Comparison of ENCODE assay signal across 1 cellular context in the genomic region with DNA sequence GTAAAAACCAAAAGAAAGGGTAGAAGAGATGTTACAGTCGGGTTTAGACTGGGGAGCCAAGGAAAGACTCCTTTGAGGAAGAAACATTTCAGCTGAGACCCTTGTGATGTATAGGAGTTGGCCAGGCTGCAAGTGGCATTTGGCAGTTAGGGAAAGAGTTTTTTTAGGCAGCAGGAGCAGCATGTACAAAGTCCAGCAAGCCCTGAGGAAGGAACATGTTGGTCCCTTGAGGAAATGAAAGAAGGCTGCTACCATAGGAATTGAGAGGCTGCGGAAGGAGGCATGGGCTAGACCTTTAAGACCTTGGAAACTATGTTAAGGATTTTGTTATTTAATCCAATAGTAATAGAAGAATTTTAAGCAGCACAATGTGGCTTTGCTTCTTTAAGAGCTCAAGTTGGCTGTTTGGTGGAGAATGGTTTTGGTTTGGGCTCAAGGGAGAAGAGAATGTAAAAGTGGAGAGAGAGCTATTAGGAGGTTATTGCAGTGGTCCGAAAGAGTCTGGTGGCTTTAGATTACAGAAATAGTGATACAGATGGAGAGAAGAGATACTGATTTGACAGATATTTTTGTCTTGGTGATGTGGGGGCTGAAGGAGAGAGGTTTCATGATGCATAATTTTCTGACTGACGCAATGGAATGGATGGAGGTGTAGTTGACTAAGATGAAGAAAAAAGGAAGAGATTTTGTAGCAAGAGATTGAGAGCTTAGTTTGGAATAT.
A peak's percentile ranks its signal among the peaks of the same experiment; 100 is the strongest.
TF ChIP-seq lines count a peak whose summit lies in the region.

No MANE protein-coding gene starts in this region.

TF ChIP-seq in K562, 482 proteins besides CTCF, POLR2A, EP300 and RAD21 (continued from another document and continues in another):
- TF ChIP-seq, protein P1, sequence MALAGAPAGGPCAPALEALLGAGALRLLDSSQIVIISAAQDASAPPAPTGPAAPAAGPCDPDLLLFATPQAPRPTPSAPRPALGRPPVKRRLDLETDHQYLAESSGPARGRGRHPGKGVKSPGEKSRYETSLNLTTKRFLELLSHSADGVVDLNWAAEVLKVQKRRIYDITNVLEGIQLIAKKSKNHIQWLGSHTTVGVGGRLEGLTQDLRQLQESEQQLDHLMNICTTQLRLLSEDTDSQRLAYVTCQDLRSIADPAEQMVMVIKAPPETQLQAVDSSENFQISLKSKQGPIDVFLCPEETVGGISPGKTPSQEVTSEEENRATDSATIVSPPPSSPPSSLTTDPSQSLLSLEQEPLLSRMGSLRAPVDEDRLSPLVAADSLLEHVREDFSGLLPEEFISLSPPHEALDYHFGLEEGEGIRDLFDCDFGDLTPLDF (CRISPR knock-in tag; IDR thresholded peaks at IDR 0.05): no peak
- TF ChIP-seq PRMT5 (CRISPR knock-in tag; IDR thresholded peaks at IDR 0.05) (no peak), SMARCA4 (IDR thresholded peaks at IDR 0.05) (peak; percentile 96), ZNF695 (CRISPR knock-in tag; IDR thresholded peaks at IDR 0.05) (no peak), ZNF263 (CRISPR knock-in tag; IDR thresholded peaks at IDR 0.05; ENCODE audit: borderline replicate concordance) (no peak), SMAD1 (IDR thresholded peaks at IDR 0.05; ENCODE audit: low read depth, low read length, partially characterized antibody) (no peak), ZNF224 (CRISPR knock-in tag; IDR thresholded peaks at IDR 0.05) (no peak), NFIC (IDR thresholded peaks at IDR 0.05) (peak; percentile 52), CBX8 (IDR thresholded peaks at IDR 0.05; ENCODE audit: borderline replicate concordance, extremely low read depth, low read depth, low read length, poor library complexity, severe bottlenecking) (no peak), ZNF583 (CRISPR knock-in tag; IDR thresholded peaks at IDR 0.05) (no peak), C11orf30 (IDR thresholded peaks at IDR 0.05; ENCODE audit: low read depth) (0 out of 2 replicates have a peak, but pooled peaks have one; percentile 38), ARID1B (IDR thresholded peaks at IDR 0.05) (peak; percentile 98), SMARCE1 (IDR thresholded peaks at IDR 0.05) (peak; percentile 97), EWSR1 (IDR thresholded peaks at IDR 0.05; ENCODE audit: borderline replicate concordance, low read depth, partially characterized antibody) (no peak), ERF (CRISPR knock-in tag; IDR thresholded peaks at IDR 0.05) (no peak), TGIF2 (CRISPR knock-in tag; IDR thresholded peaks at IDR 0.05) (no peak), ZNF57 (CRISPR knock-in tag; IDR thresholded peaks at IDR 0.05) (no peak), RBFOX2 (IDR thresholded peaks at IDR 0.05; ENCODE audit: low read depth, low read length) (no peak), ZNF239 (CRISPR knock-in tag; IDR thresholded peaks at IDR 0.05) (no peak), MED1 (CRISPR knock-in tag; IDR thresholded peaks at IDR 0.05; ENCODE audit: borderline replicate concordance) (no peak), SLC30A9 (CRISPR knock-in tag; IDR thresholded peaks at IDR 0.05) (no peak), ZNF41 (CRISPR knock-in tag; conservative IDR thresholded peaks at IDR 0.05) (no peak), ZNF217 (CRISPR knock-in tag; IDR thresholded peaks at IDR 0.05) (no peak), NCOA6 (IDR thresholded peaks at IDR 0.05) (no peak), ZNF134 (CRISPR knock-in tag; conservative IDR thresholded peaks at IDR 0.05) (no peak), FOXJ2 (tag; IDR thresholded peaks at IDR 0.05) (peak; percentile 76), PPARD (CRISPR knock-in tag; IDR thresholded peaks at IDR 0.05) (no peak), RB1 (IDR thresholded peaks at IDR 0.05; ENCODE audit: low read depth) (no peak), ZNF77 (CRISPR knock-in tag; IDR thresholded peaks at IDR 0.05) (no peak), BRF1 (IDR thresholded peaks at IDR 0.05; ENCODE audit: borderline replicate concordance, extremely low read depth, insufficient read length) (no peak)
- TF ChIP-seq, protein P2, sequence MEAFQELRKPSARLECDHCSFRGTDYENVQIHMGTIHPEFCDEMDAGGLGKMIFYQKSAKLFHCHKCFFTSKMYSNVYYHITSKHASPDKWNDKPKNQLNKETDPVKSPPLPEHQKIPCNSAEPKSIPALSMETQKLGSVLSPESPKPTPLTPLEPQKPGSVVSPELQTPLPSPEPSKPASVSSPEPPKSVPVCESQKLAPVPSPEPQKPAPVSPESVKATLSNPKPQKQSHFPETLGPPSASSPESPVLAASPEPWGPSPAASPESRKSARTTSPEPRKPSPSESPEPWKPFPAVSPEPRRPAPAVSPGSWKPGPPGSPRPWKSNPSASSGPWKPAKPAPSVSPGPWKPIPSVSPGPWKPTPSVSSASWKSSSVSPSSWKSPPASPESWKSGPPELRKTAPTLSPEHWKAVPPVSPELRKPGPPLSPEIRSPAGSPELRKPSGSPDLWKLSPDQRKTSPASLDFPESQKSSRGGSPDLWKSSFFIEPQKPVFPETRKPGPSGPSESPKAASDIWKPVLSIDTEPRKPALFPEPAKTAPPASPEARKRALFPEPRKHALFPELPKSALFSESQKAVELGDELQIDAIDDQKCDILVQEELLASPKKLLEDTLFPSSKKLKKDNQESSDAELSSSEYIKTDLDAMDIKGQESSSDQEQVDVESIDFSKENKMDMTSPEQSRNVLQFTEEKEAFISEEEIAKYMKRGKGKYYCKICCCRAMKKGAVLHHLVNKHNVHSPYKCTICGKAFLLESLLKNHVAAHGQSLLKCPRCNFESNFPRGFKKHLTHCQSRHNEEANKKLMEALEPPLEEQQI (IDR thresholded peaks at IDR 0.05): peak; percentile 58; the same call in 1 of the 2 replicates
- TF ChIP-seq, protein P3, sequence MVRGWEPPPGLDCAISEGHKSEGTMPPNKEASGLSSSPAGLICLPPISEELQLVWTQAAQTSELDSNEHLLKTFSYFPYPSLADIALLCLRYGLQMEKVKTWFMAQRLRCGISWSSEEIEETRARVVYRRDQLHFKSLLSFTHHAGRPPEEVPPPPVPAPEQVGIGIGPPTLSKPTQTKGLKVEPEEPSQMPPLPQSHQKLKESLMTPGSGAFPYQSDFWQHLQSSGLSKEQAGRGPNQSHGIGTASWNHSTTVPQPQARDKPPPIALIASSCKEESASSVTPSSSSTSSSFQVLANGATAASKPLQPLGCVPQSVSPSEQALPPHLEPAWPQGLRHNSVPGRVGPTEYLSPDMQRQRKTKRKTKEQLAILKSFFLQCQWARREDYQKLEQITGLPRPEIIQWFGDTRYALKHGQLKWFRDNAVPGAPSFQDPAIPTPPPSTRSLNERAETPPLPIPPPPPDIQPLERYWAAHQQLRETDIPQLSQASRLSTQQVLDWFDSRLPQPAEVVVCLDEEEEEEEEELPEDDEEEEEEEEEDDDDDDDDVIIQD (CRISPR knock-in tag; IDR thresholded peaks at IDR 0.05): no peak
- TF ChIP-seq, protein P4, sequence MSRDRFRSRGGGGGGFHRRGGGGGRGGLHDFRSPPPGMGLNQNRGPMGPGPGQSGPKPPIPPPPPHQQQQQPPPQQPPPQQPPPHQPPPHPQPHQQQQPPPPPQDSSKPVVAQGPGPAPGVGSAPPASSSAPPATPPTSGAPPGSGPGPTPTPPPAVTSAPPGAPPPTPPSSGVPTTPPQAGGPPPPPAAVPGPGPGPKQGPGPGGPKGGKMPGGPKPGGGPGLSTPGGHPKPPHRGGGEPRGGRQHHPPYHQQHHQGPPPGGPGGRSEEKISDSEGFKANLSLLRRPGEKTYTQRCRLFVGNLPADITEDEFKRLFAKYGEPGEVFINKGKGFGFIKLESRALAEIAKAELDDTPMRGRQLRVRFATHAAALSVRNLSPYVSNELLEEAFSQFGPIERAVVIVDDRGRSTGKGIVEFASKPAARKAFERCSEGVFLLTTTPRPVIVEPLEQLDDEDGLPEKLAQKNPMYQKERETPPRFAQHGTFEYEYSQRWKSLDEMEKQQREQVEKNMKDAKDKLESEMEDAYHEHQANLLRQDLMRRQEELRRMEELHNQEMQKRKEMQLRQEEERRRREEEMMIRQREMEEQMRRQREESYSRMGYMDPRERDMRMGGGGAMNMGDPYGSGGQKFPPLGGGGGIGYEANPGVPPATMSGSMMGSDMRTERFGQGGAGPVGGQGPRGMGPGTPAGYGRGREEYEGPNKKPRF (IDR thresholded peaks at IDR 0.05; ENCODE audit: low read depth, low read length): no peak
- TF ChIP-seq, protein P5, sequence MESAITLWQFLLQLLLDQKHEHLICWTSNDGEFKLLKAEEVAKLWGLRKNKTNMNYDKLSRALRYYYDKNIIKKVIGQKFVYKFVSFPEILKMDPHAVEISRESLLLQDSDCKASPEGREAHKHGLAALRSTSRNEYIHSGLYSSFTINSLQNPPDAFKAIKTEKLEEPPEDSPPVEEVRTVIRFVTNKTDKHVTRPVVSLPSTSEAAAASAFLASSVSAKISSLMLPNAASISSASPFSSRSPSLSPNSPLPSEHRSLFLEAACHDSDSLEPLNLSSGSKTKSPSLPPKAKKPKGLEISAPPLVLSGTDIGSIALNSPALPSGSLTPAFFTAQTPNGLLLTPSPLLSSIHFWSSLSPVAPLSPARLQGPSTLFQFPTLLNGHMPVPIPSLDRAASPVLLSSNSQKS (CRISPR knock-in tag; IDR thresholded peaks at IDR 0.05): no peak
- TF ChIP-seq, protein P6, sequence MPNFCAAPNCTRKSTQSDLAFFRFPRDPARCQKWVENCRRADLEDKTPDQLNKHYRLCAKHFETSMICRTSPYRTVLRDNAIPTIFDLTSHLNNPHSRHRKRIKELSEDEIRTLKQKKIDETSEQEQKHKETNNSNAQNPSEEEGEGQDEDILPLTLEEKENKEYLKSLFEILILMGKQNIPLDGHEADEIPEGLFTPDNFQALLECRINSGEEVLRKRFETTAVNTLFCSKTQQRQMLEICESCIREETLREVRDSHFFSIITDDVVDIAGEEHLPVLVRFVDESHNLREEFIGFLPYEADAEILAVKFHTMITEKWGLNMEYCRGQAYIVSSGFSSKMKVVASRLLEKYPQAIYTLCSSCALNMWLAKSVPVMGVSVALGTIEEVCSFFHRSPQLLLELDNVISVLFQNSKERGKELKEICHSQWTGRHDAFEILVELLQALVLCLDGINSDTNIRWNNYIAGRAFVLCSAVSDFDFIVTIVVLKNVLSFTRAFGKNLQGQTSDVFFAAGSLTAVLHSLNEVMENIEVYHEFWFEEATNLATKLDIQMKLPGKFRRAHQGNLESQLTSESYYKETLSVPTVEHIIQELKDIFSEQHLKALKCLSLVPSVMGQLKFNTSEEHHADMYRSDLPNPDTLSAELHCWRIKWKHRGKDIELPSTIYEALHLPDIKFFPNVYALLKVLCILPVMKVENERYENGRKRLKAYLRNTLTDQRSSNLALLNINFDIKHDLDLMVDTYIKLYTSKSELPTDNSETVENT (CRISPR knock-in tag; IDR thresholded peaks at IDR 0.05): no peak
- TF ChIP-seq, protein P7, sequence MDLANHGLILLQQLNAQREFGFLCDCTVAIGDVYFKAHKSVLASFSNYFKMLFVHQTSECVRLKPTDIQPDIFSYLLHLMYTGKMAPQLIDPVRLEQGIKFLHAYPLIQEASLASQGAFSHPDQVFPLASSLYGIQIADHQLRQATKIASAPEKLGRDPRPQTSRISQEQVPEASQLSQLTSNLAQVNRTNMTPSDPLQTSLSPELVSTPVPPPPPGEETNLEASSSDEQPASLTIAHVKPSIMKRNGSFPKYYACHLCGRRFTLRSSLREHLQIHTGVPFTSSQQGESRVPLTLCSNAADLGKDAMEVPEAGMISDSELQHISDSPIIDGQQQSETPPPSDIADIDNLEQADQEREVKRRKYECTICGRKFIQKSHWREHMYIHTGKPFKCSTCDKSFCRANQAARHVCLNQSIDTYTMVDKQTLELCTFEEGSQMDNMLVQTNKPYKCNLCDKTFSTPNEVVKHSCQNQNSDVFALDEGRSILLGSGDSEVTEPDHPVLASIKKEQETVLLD (IDR thresholded peaks at IDR 0.05): peak; percentile 63; the same call in 1 of the 2 replicates
- TF ChIP-seq, protein P8, sequence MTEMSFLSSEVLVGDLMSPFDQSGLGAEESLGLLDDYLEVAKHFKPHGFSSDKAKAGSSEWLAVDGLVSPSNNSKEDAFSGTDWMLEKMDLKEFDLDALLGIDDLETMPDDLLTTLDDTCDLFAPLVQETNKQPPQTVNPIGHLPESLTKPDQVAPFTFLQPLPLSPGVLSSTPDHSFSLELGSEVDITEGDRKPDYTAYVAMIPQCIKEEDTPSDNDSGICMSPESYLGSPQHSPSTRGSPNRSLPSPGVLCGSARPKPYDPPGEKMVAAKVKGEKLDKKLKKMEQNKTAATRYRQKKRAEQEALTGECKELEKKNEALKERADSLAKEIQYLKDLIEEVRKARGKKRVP (CRISPR knock-in tag; IDR thresholded peaks at IDR 0.05): peak; percentile 61; the same call in 1 of the 2 replicates
- TF ChIP-seq, protein P9, sequence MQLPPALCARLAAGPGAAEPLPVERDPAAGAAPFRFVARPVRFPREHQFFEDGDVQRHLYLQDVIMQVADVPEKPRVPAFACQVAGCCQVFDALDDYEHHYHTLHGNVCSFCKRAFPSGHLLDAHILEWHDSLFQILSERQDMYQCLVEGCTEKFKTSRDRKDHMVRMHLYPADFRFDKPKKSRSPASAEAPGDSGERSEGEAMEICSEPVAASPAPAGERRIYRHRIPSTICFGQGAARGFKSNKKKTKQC (CRISPR knock-in tag; IDR thresholded peaks at IDR 0.05): no peak
- TF ChIP-seq, protein P10, sequence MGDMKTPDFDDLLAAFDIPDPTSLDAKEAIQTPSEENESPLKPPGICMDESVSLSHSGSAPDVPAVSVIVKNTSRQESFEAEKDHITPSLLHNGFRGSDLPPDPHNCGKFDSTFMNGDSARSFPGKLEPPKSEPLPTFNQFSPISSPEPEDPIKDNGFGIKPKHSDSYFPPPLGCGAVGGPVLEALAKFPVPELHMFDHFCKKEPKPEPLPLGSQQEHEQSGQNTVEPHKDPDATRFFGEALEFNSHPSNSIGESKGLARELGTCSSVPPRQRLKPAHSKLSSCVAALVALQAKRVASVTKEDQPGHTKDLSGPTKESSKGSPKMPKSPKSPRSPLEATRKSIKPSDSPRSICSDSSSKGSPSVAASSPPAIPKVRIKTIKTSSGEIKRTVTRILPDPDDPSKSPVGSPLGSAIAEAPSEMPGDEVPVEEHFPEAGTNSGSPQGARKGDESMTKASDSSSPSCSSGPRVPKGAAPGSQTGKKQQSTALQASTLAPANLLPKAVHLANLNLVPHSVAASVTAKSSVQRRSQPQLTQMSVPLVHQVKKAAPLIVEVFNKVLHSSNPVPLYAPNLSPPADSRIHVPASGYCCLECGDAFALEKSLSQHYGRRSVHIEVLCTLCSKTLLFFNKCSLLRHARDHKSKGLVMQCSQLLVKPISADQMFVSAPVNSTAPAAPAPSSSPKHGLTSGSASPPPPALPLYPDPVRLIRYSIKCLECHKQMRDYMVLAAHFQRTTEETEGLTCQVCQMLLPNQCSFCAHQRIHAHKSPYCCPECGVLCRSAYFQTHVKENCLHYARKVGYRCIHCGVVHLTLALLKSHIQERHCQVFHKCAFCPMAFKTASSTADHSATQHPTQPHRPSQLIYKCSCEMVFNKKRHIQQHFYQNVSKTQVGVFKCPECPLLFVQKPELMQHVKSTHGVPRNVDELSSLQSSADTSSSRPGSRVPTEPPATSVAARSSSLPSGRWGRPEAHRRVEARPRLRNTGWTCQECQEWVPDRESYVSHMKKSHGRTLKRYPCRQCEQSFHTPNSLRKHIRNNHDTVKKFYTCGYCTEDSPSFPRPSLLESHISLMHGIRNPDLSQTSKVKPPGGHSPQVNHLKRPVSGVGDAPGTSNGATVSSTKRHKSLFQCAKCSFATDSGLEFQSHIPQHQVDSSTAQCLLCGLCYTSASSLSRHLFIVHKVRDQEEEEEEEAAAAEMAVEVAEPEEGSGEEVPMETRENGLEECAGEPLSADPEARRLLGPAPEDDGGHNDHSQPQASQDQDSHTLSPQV (IDR thresholded peaks at IDR 0.05): 0 out of 2 replicates have a peak, but pooled peaks have one; percentile 6
- TF ChIP-seq, protein P11, sequence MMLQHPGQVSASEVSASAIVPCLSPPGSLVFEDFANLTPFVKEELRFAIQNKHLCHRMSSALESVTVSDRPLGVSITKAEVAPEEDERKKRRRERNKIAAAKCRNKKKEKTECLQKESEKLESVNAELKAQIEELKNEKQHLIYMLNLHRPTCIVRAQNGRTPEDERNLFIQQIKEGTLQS (IDR thresholded peaks at IDR 0.05): peak; percentile 86
- TF ChIP-seq, protein P11 (CRISPR knock-in tag; conservative IDR thresholded peaks at IDR 0.05): no peak
